Comparison of ENCODE assay signal across 12 cellular contexts in the genomic region with DNA sequence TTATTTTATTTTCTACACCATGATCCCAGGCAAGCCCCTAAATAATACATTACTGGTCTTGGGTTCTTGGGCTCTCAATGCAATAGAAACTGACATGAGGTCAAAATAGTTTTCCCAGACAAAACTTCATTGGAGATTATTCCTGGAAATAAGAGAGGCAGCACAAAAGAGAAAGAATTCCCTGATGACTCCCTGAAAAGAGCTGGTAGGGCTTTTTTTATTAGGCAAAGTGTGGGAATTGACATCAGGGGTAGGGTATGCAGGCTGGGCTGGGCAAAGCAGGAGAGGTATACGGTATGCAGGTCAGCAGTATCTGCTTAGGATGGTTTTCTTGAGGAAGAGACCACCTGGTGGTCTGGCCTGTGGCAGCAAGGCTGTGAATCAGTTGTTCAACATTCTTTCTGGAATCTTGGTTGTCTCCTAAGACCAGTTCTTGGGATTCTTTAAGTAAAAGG. TPM values are rescaled to one million over a fixed set of nuclear protein-coding genes. Genes with fewer than 3 reads are reported as not detected.
DNase-seq lines count a peak whose midpoint lies in the region; TF ChIP-seq lines count a peak whose summit lies in the region.
"Had no signal": no experiment of that assay in that cellular context is flagged by ENCODE, and none has a peak within 500 bp of the region (broad histone marks: within the 10 kb centered on the region; RNA-seq: fewer than 3 reads in every experiment).

No MANE protein-coding gene starts in this region.

- H3K36me3 Mint-ChIP-seq in neural crest cell (ENCODE audit: low read depth): peaks cover 22% of the 10 kb centered on the region
- H3K36me3 Mint-ChIP-seq: CD4-positive, CD25-positive, alpha-beta regulatory T cell had no signal

- H3K27me3 ChIP-seq in ACC112 (ENCODE audit: insufficient read depth, low read length): peaks cover 31% of the 10 kb centered on the region
- H3K27me3 ChIP-seq in SJCRH30: no peaks in the 10 kb centered on the region
- no peaks in the 10 kb centered on the region for H3K27me3 ChIP-seq in esophagus squamous epithelium

- H3K27me3 Mint-ChIP-seq in neural crest cell (ENCODE audit: low read depth): no peaks in the 10 kb centered on the region

- peak overlapping the region; percentile 93 for H3K27ac Mint-ChIP-seq in neural crest cell (ENCODE audit: unreplicated experiment)
- H3K27ac Mint-ChIP-seq: CD4-positive, CD25-positive, alpha-beta regulatory T cell had no signal

- H3K79me2 ChIP-seq in ACC112 (ENCODE audit: control insufficient read depth, insufficient read depth, low read length, unreplicated experiment): no peaks in the 10 kb centered on the region

- TF ChIP-seq CTCF in esophagus squamous epithelium (IDR thresholded peaks at IDR 0.05) (no peak), neural crest cell (conservative IDR thresholded peaks at IDR 0.05) (no peak)

- DNase-seq in SJCRH30 (no peak), esophagus squamous epithelium (lab: John Stamatoyannopoulos, UW) (no peak), neural crest cell (ENCODE audit: low read depth, low spot score) (no peak), SW480 (ENCODE audit: low spot score) (no peak), NOMO-1 treated with dmso at 0.1 percent for 144 hours (lab: John Stamatoyannopoulos, UW; ENCODE audit: unreplicated experiment) (no peak), DMS114 treated with DMSO at 0.1 percent for 48 hours (lab: John Stamatoyannopoulos, UW; ENCODE audit: unreplicated experiment) (no peak), NCI-H1105 treated with DMSO at 0.1 percent for 48 hours (lab: John Stamatoyannopoulos, UW) (no peak)
- DNase-seq: activated T-cell treated with anti-CD3 and anti-CD28 coated beads, Interleukin-2, amount 50 U/mL, for 48 hours; NCI-H524 had no signal

- TF ChIP-seq POLR2A in esophagus squamous epithelium (IDR thresholded peaks at IDR 0.05): no peak

- H3K9me3 Mint-ChIP-seq in neural crest cell: peaks cover 26% of the 10 kb centered on the region

- peaks cover 26% of the 10 kb centered on the region for H3K4me1 Mint-ChIP-seq in neural crest cell
- H3K4me1 Mint-ChIP-seq: CD4-positive, CD25-positive, alpha-beta regulatory T cell had no signal

- intact Hi-C loops in esophagus squamous epithelium (cut with DNase I): no loop called here

- peak overlapping the region; percentile 5 for H3K4me3 Mint-ChIP-seq in neural crest cell
- H3K4me3 Mint-ChIP-seq: CD4-positive, CD25-positive, alpha-beta regulatory T cell had no signal

- H3K36me3 ChIP-seq in ACC112 (ENCODE audit: insufficient read depth, low read length) (no peaks in the 10 kb centered on the region), SJCRH30 (no peaks in the 10 kb centered on the region), esophagus squamous epithelium (no peaks in the 10 kb centered on the region)
- H3K36me3 ChIP-seq: HAP-1 had no signal

- H3K4me3 ChIP-seq in ACC112 (ENCODE audit: low read depth, low read length) (no peak overlapping the region), SJCRH30 (no peak overlapping the region), esophagus squamous epithelium (no peak overlapping the region)
- H3K4me3 ChIP-seq: HAP-1 had no signal

- H3K9me3 ChIP-seq in SJCRH30 (replicated peaks) (peaks cover 9% of the 10 kb centered on the region), esophagus squamous epithelium (no peaks in the 10 kb centered on the region)
- H3K9me3 ChIP-seq: HAP-1 had no signal

- WGBS in esophagus squamous epithelium, 2 donors: 74 to 88% methylated on average over 1 of the region's 1 CpG

- H3K27ac ChIP-seq in ACC112 (ENCODE audit: low read depth, low read length) (peak overlapping the region; percentile 48), SJCRH30 (peak overlapping the region; percentile 81), esophagus squamous epithelium (peak overlapping the region; percentile 60 to 84 (median 80))

- H3K4me1 ChIP-seq in ACC112 (ENCODE audit: control insufficient read depth, insufficient read depth, low read length, unreplicated experiment): peaks cover 8% of the 10 kb centered on the region
- peaks cover 23% of the 10 kb centered on the region for H3K4me1 ChIP-seq in SJCRH30
- peaks cover 4 to 23% (median 16%) of the 10 kb centered on the region in 3 donors for H3K4me1 ChIP-seq in esophagus squamous epithelium

- H2AFZ ChIP-seq in ACC112 (ENCODE audit: low read length, unreplicated experiment): no peak overlapping the region

RNA-seq across cellular contexts. Expression of a gene that starts 9.3 kb away (rescaled TPM):
- not detected in 2 replicates for total RNA-seq in SJCRH30 (2014; rRNA removed; shearing (Covaris generic))
- total RNA-seq in esophagus squamous epithelium (not detected), neural crest cell (not detected in 2 replicates)
- total RNA-seq: CD4-positive, CD25-positive, alpha-beta regulatory T cell had no signal

RNA-seq across cellular contexts. Expression of a gene that starts 14.2 kb away (rescaled TPM):
- total RNA-seq in SJCRH30 (2014; rRNA removed; shearing (Covaris generic)): not detected in 2 replicates
- not detected for total RNA-seq in esophagus squamous epithelium
- total RNA-seq in neural crest cell: not detected in 2 replicates
- total RNA-seq: CD4-positive, CD25-positive, alpha-beta regulatory T cell had no signal
